Comparison of ENCODE assay signal across 1 cellular context in the genomic region with DNA sequence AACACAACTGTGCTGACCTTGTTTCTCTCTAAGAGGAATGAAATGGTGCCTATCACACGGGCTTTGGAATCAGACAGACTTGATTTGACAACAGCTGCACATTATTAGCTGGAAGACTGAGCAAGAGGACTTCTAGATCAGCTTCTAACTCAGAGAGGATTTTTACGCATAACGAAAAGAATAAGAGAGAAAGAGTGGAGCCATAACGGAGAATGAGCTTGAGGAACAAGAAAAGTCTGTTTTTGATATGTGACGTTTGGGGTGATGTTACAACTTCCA.
TF ChIP-seq lines count a peak whose summit lies in the region.

No MANE protein-coding gene starts in this region.

TF ChIP-seq in GM23338, 12 proteins besides CTCF, POLR2A, EP300 and RAD21 (continued from another document):
- TF ChIP-seq, protein P1, sequence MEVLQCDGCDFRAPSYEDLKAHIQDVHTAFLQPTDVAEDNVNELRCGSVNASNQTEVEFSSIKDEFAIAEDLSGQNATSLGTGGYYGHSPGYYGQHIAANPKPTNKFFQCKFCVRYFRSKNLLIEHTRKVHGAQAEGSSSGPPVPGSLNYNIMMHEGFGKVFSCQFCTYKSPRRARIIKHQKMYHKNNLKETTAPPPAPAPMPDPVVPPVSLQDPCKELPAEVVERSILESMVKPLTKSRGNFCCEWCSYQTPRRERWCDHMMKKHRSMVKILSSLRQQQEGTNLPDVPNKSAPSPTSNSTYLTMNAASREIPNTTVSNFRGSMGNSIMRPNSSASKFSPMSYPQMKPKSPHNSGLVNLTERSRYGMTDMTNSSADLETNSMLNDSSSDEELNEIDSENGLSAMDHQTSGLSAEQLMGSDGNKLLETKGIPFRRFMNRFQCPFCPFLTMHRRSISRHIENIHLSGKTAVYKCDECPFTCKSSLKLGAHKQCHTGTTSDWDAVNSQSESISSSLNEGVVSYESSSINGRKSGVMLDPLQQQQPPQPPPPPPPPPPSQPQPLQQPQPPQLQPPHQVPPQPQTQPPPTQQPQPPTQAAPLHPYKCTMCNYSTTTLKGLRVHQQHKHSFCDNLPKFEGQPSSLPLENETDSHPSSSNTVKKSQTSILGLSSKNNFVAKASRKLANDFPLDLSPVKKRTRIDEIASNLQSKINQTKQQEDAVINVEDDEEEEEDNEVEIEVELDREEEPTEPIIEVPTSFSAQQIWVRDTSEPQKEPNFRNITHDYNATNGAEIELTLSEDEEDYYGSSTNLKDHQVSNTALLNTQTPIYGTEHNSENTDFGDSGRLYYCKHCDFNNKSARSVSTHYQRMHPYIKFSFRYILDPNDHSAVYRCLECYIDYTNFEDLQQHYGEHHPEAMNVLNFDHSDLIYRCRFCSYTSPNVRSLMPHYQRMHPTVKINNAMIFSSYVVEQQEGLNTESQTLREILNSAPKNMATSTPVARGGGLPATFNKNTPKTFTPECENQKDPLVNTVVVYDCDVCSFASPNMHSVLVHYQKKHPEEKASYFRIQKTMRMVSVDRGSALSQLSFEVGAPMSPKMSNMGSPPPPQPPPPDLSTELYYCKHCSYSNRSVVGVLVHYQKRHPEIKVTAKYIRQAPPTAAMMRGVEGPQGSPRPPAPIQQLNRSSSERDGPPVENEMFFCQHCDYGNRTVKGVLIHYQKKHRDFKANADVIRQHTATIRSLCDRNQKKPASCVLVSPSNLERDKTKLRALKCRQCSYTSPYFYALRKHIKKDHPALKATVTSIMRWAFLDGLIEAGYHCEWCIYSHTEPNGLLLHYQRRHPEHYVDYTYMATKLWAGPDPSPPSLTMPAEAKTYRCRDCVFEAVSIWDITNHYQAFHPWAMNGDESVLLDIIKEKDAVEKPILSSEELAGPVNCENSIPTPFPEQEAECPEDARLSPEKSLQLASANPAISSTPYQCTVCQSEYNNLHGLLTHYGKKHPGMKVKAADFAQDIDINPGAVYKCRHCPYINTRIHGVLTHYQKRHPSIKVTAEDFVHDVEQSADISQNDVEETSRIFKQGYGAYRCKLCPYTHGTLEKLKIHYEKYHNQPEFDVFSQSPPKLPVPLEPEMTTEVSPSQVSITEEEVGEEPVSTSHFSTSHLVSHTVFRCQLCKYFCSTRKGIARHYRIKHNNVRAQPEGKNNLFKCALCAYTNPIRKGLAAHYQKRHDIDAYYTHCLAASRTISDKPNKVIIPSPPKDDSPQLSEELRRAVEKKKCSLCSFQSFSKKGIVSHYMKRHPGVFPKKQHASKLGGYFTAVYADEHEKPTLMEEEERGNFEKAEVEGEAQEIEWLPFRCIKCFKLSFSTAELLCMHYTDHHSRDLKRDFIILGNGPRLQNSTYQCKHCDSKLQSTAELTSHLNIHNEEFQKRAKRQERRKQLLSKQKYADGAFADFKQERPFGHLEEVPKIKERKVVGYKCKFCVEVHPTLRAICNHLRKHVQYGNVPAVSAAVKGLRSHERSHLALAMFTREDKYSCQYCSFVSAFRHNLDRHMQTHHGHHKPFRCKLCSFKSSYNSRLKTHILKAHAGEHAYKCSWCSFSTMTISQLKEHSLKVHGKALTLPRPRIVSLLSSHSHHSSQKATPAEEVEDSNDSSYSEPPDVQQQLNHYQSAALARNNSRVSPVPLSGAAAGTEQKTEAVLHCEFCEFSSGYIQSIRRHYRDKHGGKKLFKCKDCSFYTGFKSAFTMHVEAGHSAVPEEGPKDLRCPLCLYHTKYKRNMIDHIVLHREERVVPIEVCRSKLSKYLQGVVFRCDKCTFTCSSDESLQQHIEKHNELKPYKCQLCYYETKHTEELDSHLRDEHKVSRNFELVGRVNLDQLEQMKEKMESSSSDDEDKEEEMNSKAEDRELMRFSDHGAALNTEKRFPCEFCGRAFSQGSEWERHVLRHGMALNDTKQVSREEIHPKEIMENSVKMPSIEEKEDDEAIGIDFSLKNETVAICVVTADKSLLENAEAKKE (CRISPR knock-in tag; IDR thresholded peaks at IDR 0.05), result no peak
- TF ChIP-seq, protein P2, sequence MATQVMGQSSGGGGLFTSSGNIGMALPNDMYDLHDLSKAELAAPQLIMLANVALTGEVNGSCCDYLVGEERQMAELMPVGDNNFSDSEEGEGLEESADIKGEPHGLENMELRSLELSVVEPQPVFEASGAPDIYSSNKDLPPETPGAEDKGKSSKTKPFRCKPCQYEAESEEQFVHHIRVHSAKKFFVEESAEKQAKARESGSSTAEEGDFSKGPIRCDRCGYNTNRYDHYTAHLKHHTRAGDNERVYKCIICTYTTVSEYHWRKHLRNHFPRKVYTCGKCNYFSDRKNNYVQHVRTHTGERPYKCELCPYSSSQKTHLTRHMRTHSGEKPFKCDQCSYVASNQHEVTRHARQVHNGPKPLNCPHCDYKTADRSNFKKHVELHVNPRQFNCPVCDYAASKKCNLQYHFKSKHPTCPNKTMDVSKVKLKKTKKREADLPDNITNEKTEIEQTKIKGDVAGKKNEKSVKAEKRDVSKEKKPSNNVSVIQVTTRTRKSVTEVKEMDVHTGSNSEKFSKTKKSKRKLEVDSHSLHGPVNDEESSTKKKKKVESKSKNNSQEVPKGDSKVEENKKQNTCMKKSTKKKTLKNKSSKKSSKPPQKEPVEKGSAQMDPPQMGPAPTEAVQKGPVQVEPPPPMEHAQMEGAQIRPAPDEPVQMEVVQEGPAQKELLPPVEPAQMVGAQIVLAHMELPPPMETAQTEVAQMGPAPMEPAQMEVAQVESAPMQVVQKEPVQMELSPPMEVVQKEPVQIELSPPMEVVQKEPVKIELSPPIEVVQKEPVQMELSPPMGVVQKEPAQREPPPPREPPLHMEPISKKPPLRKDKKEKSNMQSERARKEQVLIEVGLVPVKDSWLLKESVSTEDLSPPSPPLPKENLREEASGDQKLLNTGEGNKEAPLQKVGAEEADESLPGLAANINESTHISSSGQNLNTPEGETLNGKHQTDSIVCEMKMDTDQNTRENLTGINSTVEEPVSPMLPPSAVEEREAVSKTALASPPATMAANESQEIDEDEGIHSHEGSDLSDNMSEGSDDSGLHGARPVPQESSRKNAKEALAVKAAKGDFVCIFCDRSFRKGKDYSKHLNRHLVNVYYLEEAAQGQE (IDR thresholded peaks at IDR 0.05; ENCODE audit: unreplicated experiment), result no peak
- TF ChIP-seq ETS1 (IDR thresholded peaks at IDR 0.05) (no peak), POLR2AphosphoS5 (IDR thresholded peaks at IDR 0.05; ENCODE audit: low read depth) (no peak)
